In the genomic region with DNA sequence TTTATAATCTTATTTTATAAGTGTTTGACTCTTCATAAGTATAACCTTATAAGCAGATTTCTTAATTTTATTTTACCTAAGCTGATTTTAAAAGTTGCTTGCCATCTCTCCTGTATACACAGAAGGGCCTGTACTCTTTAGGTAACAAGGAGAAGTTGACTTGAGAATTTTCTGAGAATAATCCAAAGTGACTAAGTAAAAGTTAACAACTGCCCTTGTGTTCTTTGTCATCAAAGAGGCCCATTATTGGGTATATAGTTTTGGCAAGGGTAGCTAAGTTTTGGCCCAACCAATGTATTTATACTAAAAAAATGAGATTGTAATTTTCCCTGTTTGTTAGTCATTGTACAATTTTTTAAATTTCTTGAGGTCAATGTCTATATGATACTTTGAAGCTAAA, we compare ENCODE assay signal across 13 cellular contexts. TPM values are rescaled to one million over a fixed set of nuclear protein-coding genes. Genes with fewer than 3 reads are reported as not detected.
A peak's percentile ranks its signal among the peaks of the same experiment; 100 is the strongest.
DNase-seq lines count a peak whose midpoint lies in the region; ATAC-seq and TF ChIP-seq lines count a peak whose summit lies in the region.
"Had no signal": no experiment of that assay in that cellular context is flagged by ENCODE, and none has a peak within 500 bp of the region (broad histone marks: within the 10 kb centered on the region; RNA-seq: fewer than 3 reads in every experiment).

No MANE protein-coding gene starts in this region.

- peaks cover 64% of the 10 kb centered on the region for H3K36me3 ChIP-seq in OCI-LY1 (ENCODE audit: insufficient read depth, low read length)
- no peaks in the 10 kb centered on the region for H3K36me3 ChIP-seq in colonic mucosa
- H3K36me3 ChIP-seq: right atrium auricular region had no signal

- no peaks in the 10 kb centered on the region for H3K9me3 Mint-ChIP-seq in T-helper 2 cell treated with Interferon-gamma antibody and Interleukin-4, amounts not matched to agents 5 μg/mL and 100 μg/mL, for 36 hours
- no peaks in the 10 kb centered on the region for H3K9me3 Mint-ChIP-seq in stimulated activated naive CD8-positive, alpha-beta T cell treated with anti-CD3 and anti-CD28 coated beads, Interleukin-15, amount 100 ng/mL, for 72 hours

- no peak for DNase-seq in T-helper 2 cell treated with Interferon-gamma antibody and Interleukin-4, amounts not matched to agents 5 μg/mL and 100 μg/mL, for 36 hours (ENCODE audit: low spot score)
- DNase-seq in T-helper 2 cell, result no peak
- DNase-seq in colonic mucosa, result no peak
- no peak for DNase-seq in stimulated activated naive CD8-positive, alpha-beta T cell treated with anti-CD3 and anti-CD28 coated beads, Interleukin-15, amount 100 ng/mL, for 72 hours
- DNase-seq in NCI-H345 treated with DMSO at 0.1 percent for 48 hours (lab: John Stamatoyannopoulos, UW; ENCODE audit: unreplicated experiment), result no peak
- DNase-seq in NCI-H446 (lab: John Stamatoyannopoulos, UW), result no peak
- DNase-seq: cortex of kidney, NCI-H1048, NCI-H510A treated with DMSO at 0.1 percent for 48 hours had no signal

- peak overlapping the region; percentile 96 for H3K27ac Mint-ChIP-seq in T-helper 2 cell treated with Interferon-gamma antibody and Interleukin-4, amounts not matched to agents 5 μg/mL and 100 μg/mL, for 36 hours
- peak overlapping the region; percentile 90 to 97 for H3K27ac Mint-ChIP-seq in stimulated activated naive CD8-positive, alpha-beta T cell treated with anti-CD3 and anti-CD28 coated beads, Interleukin-15, amount 100 ng/mL, for 72 hours

- peak overlapping the region; percentile 85 for H3K4me3 ChIP-seq in OCI-LY1 (ENCODE audit: low read depth, low read length, poor library complexity, severe bottlenecking)
- H3K4me3 ChIP-seq in colonic mucosa, result no peak overlapping the region
- H3K4me3 ChIP-seq: right atrium auricular region had no signal

- H3K4me3 Mint-ChIP-seq in T-helper 2 cell treated with Interferon-gamma antibody and Interleukin-4, amounts not matched to agents 5 μg/mL and 100 μg/mL, for 36 hours, result peak overlapping the region; percentile 95
- peak overlapping the region; percentile 70 to 95 for H3K4me3 Mint-ChIP-seq in stimulated activated naive CD8-positive, alpha-beta T cell treated with anti-CD3 and anti-CD28 coated beads, Interleukin-15, amount 100 ng/mL, for 72 hours

- peaks cover 63% of the 10 kb centered on the region for H3K36me3 Mint-ChIP-seq in T-helper 2 cell treated with Interferon-gamma antibody and Interleukin-4, amounts not matched to agents 5 μg/mL and 100 μg/mL, for 36 hours (ENCODE audit: low read depth)

- H3K4me1 Mint-ChIP-seq in T-helper 2 cell treated with Interferon-gamma antibody and Interleukin-4, amounts not matched to agents 5 μg/mL and 100 μg/mL, for 36 hours (ENCODE audit: low read depth), result peaks cover 59% of the 10 kb centered on the region
- H3K4me1 Mint-ChIP-seq in stimulated activated naive CD8-positive, alpha-beta T cell treated with anti-CD3 and anti-CD28 coated beads, Interleukin-15, amount 100 ng/mL, for 72 hours, result peaks cover 57% of the 10 kb centered on the region

- H3F3A ChIP-seq in OCI-LY1 (ENCODE audit: insufficient read depth, low read length), result peaks cover 8% of the 10 kb centered on the region

- peaks cover 74% of the 10 kb centered on the region for H3K4me1 ChIP-seq in OCI-LY1 (ENCODE audit: insufficient read depth, low read length, severe bottlenecking)
- H3K4me1 ChIP-seq in colonic mucosa, result no peaks in the 10 kb centered on the region
- H3K4me1 ChIP-seq: right atrium auricular region had no signal

- peak overlapping the region; percentile 66 for H3K4me2 ChIP-seq in OCI-LY1 (ENCODE audit: low read length)

- no peak for TF ChIP-seq CTCF in OCI-LY1 (IDR thresholded peaks at IDR 0.05; ENCODE audit: low read length)
- TF ChIP-seq CTCF in colonic mucosa (IDR thresholded peaks at IDR 0.05), result no peak

- ATAC-seq in stimulated activated naive CD8-positive, alpha-beta T cell treated with anti-CD3 and anti-CD28 coated beads, Interleukin-15, amount 100 ng/mL, for 72 hours, result no peak
- ATAC-seq in HG03571 (IDR thresholded peaks at IDR 0.05; ENCODE audit: unreplicated experiment), result no peak
- ATAC-seq: activated CD4-positive, CD25-positive, alpha-beta regulatory T cell treated with anti-CD3 and anti-CD28 coated beads, Interleukin-2, amount 50 U/mL, for 24 hours had no signal

- H4K20me1 ChIP-seq in OCI-LY1 (ENCODE audit: insufficient read depth, low read length), result peaks cover 13% of the 10 kb centered on the region

- H3K9me2 ChIP-seq in OCI-LY1 (ENCODE audit: low read depth, low read length), result no peaks in the 10 kb centered on the region

- H3K9me3 ChIP-seq in OCI-LY1 (ENCODE audit: low read length) (no peaks in the 10 kb centered on the region), colonic mucosa (no peaks in the 10 kb centered on the region)
- H3K9me3 ChIP-seq: right atrium auricular region had no signal

- H3K27me3 Mint-ChIP-seq in T-helper 2 cell treated with Interferon-gamma antibody and Interleukin-4, amounts not matched to agents 5 μg/mL and 100 μg/mL, for 36 hours (ENCODE audit: low read depth), result no peaks in the 10 kb centered on the region
- H3K27me3 Mint-ChIP-seq in stimulated activated naive CD8-positive, alpha-beta T cell treated with anti-CD3 and anti-CD28 coated beads, Interleukin-15, amount 100 ng/mL, for 72 hours, result no peaks in the 10 kb centered on the region

- intact Hi-C loops in colonic mucosa (cut with DNase I), result no loop called here

- H3K27me3 ChIP-seq in OCI-LY1 (ENCODE audit: insufficient read depth, low read length), result no peaks in the 10 kb centered on the region
- no peaks in the 10 kb centered on the region for H3K27me3 ChIP-seq in colonic mucosa
- H3K27me3 ChIP-seq: right atrium auricular region had no signal

- H2AFZ ChIP-seq in OCI-LY1 (ENCODE audit: low read length), result no peak overlapping the region

- peaks cover 81% of the 10 kb centered on the region for H3K79me2 ChIP-seq in OCI-LY1 (ENCODE audit: insufficient read depth, low read length)

- H3K9ac ChIP-seq in OCI-LY1 (ENCODE audit: low read length) (peak overlapping the region; percentile 80), colonic mucosa (ENCODE audit: low read depth in 2 of 2, low read length in 2 of 2) (no peak overlapping the region)

- peak overlapping the region; percentile 99 for H3K27ac ChIP-seq in OCI-LY1 (ENCODE audit: low read depth, low read length, poor library complexity, severe bottlenecking)
- peak overlapping the region; percentile 46 for H3K27ac ChIP-seq in colonic mucosa
- H3K27ac ChIP-seq: right atrium auricular region had no signal

RNA-seq across cellular contexts. Expression of gene LCP1, which starts 3.2 kb away (rescaled TPM):
- total RNA-seq in colonic mucosa, result 10 to 100 TPM; 12.8 to 27.6 TPM

RNA-seq across cellular contexts. Expression of gene LRRC63, which starts 32.9 kb away (rescaled TPM):
- not detected for total RNA-seq in colonic mucosa
- total RNA-seq: right atrium auricular region had no signal
